Comparison of ENCODE assay signal across 8 cellular contexts in the genomic region with DNA sequence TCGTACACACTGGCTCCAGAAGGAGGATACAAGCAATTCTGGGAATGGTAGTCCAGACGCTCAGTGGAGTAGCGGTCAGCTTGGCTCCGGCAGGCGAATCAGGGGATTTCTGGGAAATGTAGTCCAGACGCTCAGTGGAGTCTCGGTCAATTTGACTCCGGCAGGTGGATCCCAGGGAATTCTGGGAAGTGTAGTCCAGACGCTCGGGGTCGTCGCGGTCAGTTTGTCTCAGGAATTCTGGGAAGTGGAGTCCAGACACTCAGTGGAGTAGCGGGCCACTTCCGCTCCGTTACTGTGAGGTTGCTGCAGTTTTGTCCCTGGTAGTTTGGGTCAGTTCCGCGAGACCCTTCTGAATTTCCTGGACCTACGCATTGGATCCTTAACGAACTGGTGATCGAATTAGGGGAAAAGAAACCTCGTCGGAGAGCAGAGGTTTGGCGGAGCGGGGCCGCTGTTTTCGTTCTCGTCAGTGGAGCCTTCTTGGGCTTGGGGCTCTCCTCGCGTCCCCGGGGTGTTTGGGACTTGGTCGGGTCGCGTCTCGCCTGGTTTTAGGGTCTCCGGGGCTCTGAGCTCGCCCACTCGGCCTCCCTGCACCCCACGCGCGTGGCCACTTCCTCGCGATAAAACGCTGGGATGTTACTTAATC. TPM values are rescaled to one million over a fixed set of nuclear protein-coding genes. Genes with fewer than 3 reads are reported as not detected.
DNase-seq lines count a peak whose midpoint lies in the region; ATAC-seq and TF ChIP-seq lines count a peak whose summit lies in the region.

Gene ZNF225, plus strand, starts transcription at position 262 of the 646 bp plus-strand sequence. CDS start 2,429 bp downstream, outside the sequence.

- H3K27me3 ChIP-seq in BE2C: no peaks in the 10 kb centered on the region

- ATAC-seq in HG03439 (IDR thresholded peaks at IDR 0.05; ENCODE audit: unreplicated experiment): peak; percentile 91

- peaks cover 26% of the 10 kb centered on the region for H3K36me3 ChIP-seq in BE2C

- peaks cover 18% of the 10 kb centered on the region for H3K9me3 Mint-ChIP-seq in activated CD4-positive, alpha-beta T cell treated with anti-CD3 and anti-CD28 coated beads, Interleukin-2, amount 10 ng/mL, durations not matched to agents 24 days and 14 days

- intact Hi-C loops in activated CD4-positive, alpha-beta T cell treated with anti-CD3 and anti-CD28 coated beads, Interleukin-2, amount 10 ng/mL, durations not matched to agents 24 days and 14 days (cut with micrococcal nuclease): loop anchor here (1.0 to 5.0 kb wide), 10 partner anchors 19 to 389 kb away; partner anchors contain the start of genes ZNF155, ZNF180, ZNF222 and ZNF224

- peaks cover 17% of the 10 kb centered on the region for H3K4me1 Mint-ChIP-seq in activated CD4-positive, alpha-beta T cell treated with anti-CD3 and anti-CD28 coated beads, Interleukin-2, amount 10 ng/mL, durations not matched to agents 24 days and 14 days

- H3K27ac Mint-ChIP-seq in activated CD4-positive, alpha-beta T cell treated with anti-CD3 and anti-CD28 coated beads, Interleukin-2, amount 10 ng/mL, durations not matched to agents 24 days and 14 days: peak within 1 kb of the TSS; percentile 91

- H3K9me3 ChIP-seq in BE2C: 0 out of 2 replicates have a peak, but pooled peaks cover 4% of the 10 kb centered on the region

- H3K4me3 Mint-ChIP-seq in activated CD4-positive, alpha-beta T cell treated with anti-CD3 and anti-CD28 coated beads, Interleukin-2, amount 10 ng/mL, durations not matched to agents 24 days and 14 days: peak within 1 kb of the TSS; percentile 99

- peak; percentile 95 for DNase-seq in BE2C
- DNase-seq in GM19238 (ENCODE audit: insufficient read length, low spot score): peak; percentile 84
- peak; percentile 95 for DNase-seq in NCI-H510A treated with DMSO at 0.1 percent for 48 hours (lab: John Stamatoyannopoulos, UW)
- peak; percentile 95 for DNase-seq in activated CD4-positive, alpha-beta T cell treated with anti-CD3 and anti-CD28 coated beads, Interleukin-2, amount 10 ng/mL, durations not matched to agents 24 days and 14 days
- DNase-seq in dedifferentiated amniotic fluid mesenchymal stem cell (ENCODE audit: extremely low spot score): peak; percentile 99
- DNase-seq in left kidney (ENCODE audit: low read depth, low spot score): peak; percentile 100
- DNase-seq in stimulated activated CD4-positive, alpha-beta T cell treated with anti-CD3 and anti-CD28 coated beads, Interleukin-1b, Interleukin-23, amount 100 ng/mL, for 48 hours: peak; percentile 89

- TF ChIP-seq CTCF in BE2C (IDR thresholded peaks at IDR 0.05; ENCODE audit: low read depth, low read length): peak; percentile 4; the same call in 1 of the 2 replicates

- H3K36me3 Mint-ChIP-seq in activated CD4-positive, alpha-beta T cell treated with anti-CD3 and anti-CD28 coated beads, Interleukin-2, amount 10 ng/mL, durations not matched to agents 24 days and 14 days (ENCODE audit: low read depth): peaks cover 29% of the 10 kb centered on the region

- peak within 1 kb of the TSS; percentile 80 for H3K4me3 ChIP-seq in BE2C (ENCODE audit: low read depth, low read length)

- H3K4me1 ChIP-seq in BE2C: no peaks in the 10 kb centered on the region

- no peaks in the 10 kb centered on the region for H3K27me3 Mint-ChIP-seq in activated CD4-positive, alpha-beta T cell treated with anti-CD3 and anti-CD28 coated beads, Interleukin-2, amount 10 ng/mL, durations not matched to agents 24 days and 14 days

RNA-seq across cellular contexts. Expression of gene ZNF225, which starts in this region (rescaled TPM):
- polyA plus RNA-seq in BE2C (2012; ENCODE audit: insufficient read depth, insufficient read length, low read depth): 2.8 TPM
- total RNA-seq in activated CD4-positive, alpha-beta T cell treated with anti-CD3 and anti-CD28 coated beads, Interleukin-2, amount 10 ng/mL, durations not matched to agents 24 days and 14 days: 2.7 and 3.2 TPM in 2 replicates

Comparison
In these comparisons a context has a peak if more than half of its experiments do, and no peak if none do; other contexts are left out.
1. Peak in every context shown above with its lines: DNase-seq, ATAC-seq and H3K4me3 ChIP-seq.